Comparison of ENCODE assay signal across 8 cellular contexts in the genomic region with DNA sequence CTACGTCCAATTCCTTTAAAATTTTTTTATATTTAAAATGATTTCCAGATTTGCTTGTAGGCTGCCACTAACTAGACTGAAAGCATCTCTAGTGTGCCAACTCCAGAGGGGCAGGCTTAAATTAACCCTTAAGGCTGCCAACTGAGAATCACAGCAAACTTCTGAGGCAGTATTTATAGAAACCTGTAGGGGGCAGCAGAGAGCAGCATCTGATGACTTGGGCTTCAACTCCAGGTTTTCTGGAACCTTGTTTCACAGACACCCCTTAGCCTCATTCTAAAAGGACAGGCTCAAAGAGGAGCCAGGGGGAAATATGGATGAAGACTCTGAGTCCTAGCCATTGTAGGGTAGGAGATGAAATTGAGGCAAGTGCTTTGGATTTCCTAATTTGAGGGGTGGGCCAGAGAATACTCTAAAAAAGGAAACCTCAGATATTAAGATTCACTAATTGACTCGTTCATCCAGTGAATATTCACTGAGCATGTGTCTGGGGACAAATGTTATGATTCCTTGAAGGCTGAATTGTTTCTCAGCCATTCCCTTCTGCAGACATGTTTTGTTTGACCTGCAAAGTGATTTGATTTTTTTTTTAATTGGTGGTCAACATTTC.
DNase-seq lines count a peak whose midpoint lies in the region; ATAC-seq, FAIRE-seq and TF ChIP-seq lines count a peak whose summit lies in the region.

No MANE protein-coding gene starts in this region.

- no peak overlapping the region for H3K4me3 ChIP-seq in BJ (ENCODE audit: low read depth, low read length)
- H3K4me3 ChIP-seq in small intestine (ENCODE audit: low read depth in 1 of 2, low read length in 2 of 2), result no peak overlapping the region

- no peak overlapping the region for H3K27ac ChIP-seq in small intestine (ENCODE audit: low read depth in 1 of 2, low read length in 1 of 2)

- no peak overlapping the region for H3K4me3 Mint-ChIP-seq in activated CD8-positive, alpha-beta T cell treated with anti-CD3 and anti-CD28 coated beads, Interleukin-2, amount 10 ng/mL, durations not matched to agents 7 days and 5 days

- no peak for ATAC-seq in activated CD8-positive, alpha-beta T cell treated with anti-CD3 and anti-CD28 coated beads, Interleukin-2, amount 10 ng/mL, durations not matched to agents 7 days and 5 days
- ATAC-seq in left ventricle myocardium superior (peak; percentile 44), HG02981 (IDR thresholded peaks at IDR 0.05; ENCODE audit: unreplicated experiment) (no peak), HG02678 (IDR thresholded peaks at IDR 0.05; ENCODE audit: unreplicated experiment) (no peak)

- H3K36me3 Mint-ChIP-seq in activated CD8-positive, alpha-beta T cell treated with anti-CD3 and anti-CD28 coated beads, Interleukin-2, amount 10 ng/mL, durations not matched to agents 7 days and 5 days (ENCODE audit: low read depth), result no peaks in the 10 kb centered on the region

- 21 to 37% (median 28%) methylated on average over 2 of the region's 2 CpGs for WGBS in small intestine, 3 donors

- no peaks in the 10 kb centered on the region for H3K4me1 Mint-ChIP-seq in activated CD8-positive, alpha-beta T cell treated with anti-CD3 and anti-CD28 coated beads, Interleukin-2, amount 10 ng/mL, durations not matched to agents 7 days and 5 days (ENCODE audit: low read depth)

- H3K4me1 ChIP-seq in small intestine (ENCODE audit: control insufficient read depth in 2 of 2, insufficient read depth in 1 of 2, low read depth in 1 of 2, low read length in 1 of 2), result no peaks in the 10 kb centered on the region

- POLR2A ChIA-PET in BJ (lab: Charles Lee), result no interaction called here
- POLR2A ChIA-PET in activated CD8-positive, alpha-beta T cell treated with anti-CD3 and anti-CD28 coated beads, Interleukin-2, amount 10 ng/mL, durations not matched to agents 7 days and 5 days (lab: Charles Lee), result no interaction called here

- H3K9me3 ChIP-seq in small intestine (ENCODE audit: control insufficient read depth, low read depth), result no peaks in the 10 kb centered on the region

- intact Hi-C loops in left ventricle myocardium superior (cut with micrococcal nuclease), result loop anchor here (2.0 kb wide), 1 partner anchor 297 kb away; no protein-coding TSS in a partner anchor

- H3K36me3 ChIP-seq in BJ (ENCODE audit: control insufficient read depth, insufficient read depth, low read length) (no peaks in the 10 kb centered on the region), small intestine (ENCODE audit: control insufficient read depth in 2 of 2, insufficient read depth in 2 of 2, low read length in 2 of 2) (no peaks in the 10 kb centered on the region)

- TF ChIP-seq CTCF in BJ (IDR thresholded peaks at IDR 0.05; ENCODE audit: insufficient read depth, low read depth, low read length) (peak; percentile 83), GM10266 (IDR thresholded peaks at IDR 0.05; ENCODE audit: control insufficient read depth, insufficient read depth, low read depth, missing control alignments) (peak; percentile 69)

- CTCF ChIA-PET in BJ (lab: Yijun Ruan, JAX), result interaction anchor here (0.7 to 3.6 kb wide), 9 partner anchors 19 to 432 kb away, joined by 3 to 45 read pairs (median 3); no protein-coding TSS in a partner anchor
- CTCF ChIA-PET in activated CD8-positive, alpha-beta T cell treated with anti-CD3 and anti-CD28 coated beads, Interleukin-2, amount 10 ng/mL, durations not matched to agents 7 days and 5 days (lab: Charles Lee), result no interaction called here

- H3K9me3 Mint-ChIP-seq in activated CD8-positive, alpha-beta T cell treated with anti-CD3 and anti-CD28 coated beads, Interleukin-2, amount 10 ng/mL, durations not matched to agents 7 days and 5 days (ENCODE audit: insufficient read depth), result no peaks in the 10 kb centered on the region

- no peak for DNase-seq in BJ (ENCODE audit: low read depth)
- peak; percentile 55 for DNase-seq in GM10266 (ENCODE audit: extremely low spot score)
- DNase-seq in NCI-H2107 (lab: John Stamatoyannopoulos, UW), result peak; percentile 38
- DNase-seq in activated CD8-positive, alpha-beta T cell treated with anti-CD3 and anti-CD28 coated beads, Interleukin-2, amount 10 ng/mL, durations not matched to agents 7 days and 5 days, result peak; percentile 45
- no peak for DNase-seq in left ventricle myocardium superior
- DNase-seq in small intestine, result peak; percentile 26

- H3K27me3 Mint-ChIP-seq in activated CD8-positive, alpha-beta T cell treated with anti-CD3 and anti-CD28 coated beads, Interleukin-2, amount 10 ng/mL, durations not matched to agents 7 days and 5 days (ENCODE audit: low read depth), result no peaks in the 10 kb centered on the region

- no peak for FAIRE-seq in small intestine (lab: Jason Lieb, UNC)

- no peak overlapping the region for H3K27ac Mint-ChIP-seq in activated CD8-positive, alpha-beta T cell treated with anti-CD3 and anti-CD28 coated beads, Interleukin-2, amount 10 ng/mL, durations not matched to agents 7 days and 5 days

- H3K27me3 ChIP-seq in BJ (ENCODE audit: control insufficient read depth, insufficient read depth, low read length) (no peaks in the 10 kb centered on the region), small intestine (ENCODE audit: control insufficient read depth in 2 of 2, insufficient read depth in 2 of 2, low read length in 2 of 2) (no peaks in the 10 kb centered on the region)

Comparison
In these comparisons a context has a peak if more than half of its experiments do, and no peak if none do; other contexts are left out.
1. DNase-seq: peak in GM10266 (single experiment), NCI-H2107 (single experiment), activated CD8-positive, alpha-beta T cell treated with anti-CD3 and anti-CD28 coated beads, Interleukin-2, amount 10 ng/mL, durations not matched to agents 7 days and 5 days (single experiment) and small intestine (single experiment); none in BJ (single experiment) and left ventricle myocardium superior (single experiment).